ENCODE assay signal across 24 cellular contexts in the genomic region with DNA sequence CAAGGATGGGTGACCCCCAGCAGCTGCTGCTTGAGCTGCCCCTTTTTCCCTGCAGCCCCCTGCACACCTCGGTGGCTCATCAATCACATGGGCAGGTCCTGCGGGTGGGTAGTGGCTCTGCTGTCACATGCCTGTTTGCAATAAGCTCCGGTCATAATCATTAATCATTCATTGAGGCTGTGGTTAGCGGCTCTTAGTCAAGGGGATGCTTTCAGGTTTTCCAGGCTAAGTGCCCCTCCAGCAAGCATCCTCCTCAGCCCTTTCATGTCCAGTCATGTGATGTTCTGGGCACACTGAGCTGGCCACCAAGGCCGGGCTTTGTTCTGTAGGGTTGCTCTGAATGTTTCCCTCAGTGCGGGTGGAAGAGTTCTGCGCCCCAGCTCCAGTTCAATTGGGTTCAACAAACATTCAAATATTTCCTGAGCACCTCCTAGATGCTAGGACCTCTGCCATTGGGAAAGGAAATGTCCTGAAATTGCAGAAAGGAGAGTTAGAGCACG.
"Had no signal": no experiment of that assay in that cellular context is flagged by ENCODE, and none has a peak within 500 bp of the region (broad histone marks: within the 10 kb centered on the region; RNA-seq: fewer than 3 reads in every experiment).

No MANE protein-coding gene starts in this region.

- H3K27me3 ChIP-seq: right atrium auricular region, sigmoid colon, testis, tibial nerve had no signal

- H3K27me3 Mint-ChIP-seq: dendritic cell treated with granulocyte-macrophage colony-stimulating factor and Interleukin-4, amounts not matched to agents 40 ng/mL and 50 ng/mL, for 4 days had no signal

- H3K4me3 Mint-ChIP-seq: central memory CD8-positive, alpha-beta T cell; dendritic cell treated with granulocyte-macrophage colony-stimulating factor and Interleukin-4, amounts not matched to agents 40 ng/mL and 50 ng/mL, for 4 days; effector memory CD8-positive, alpha-beta T cell; naive thymus-derived CD8-positive, alpha-beta T cell; stimulated activated naive B cell treated with anti-CD40 and anti-IgM and Interleukin-4, amounts not matched to agents 10 μg/mL and 1 μg/mL and 100 μg/mL, for 72 hours; stimulated activated naive CD8-positive, alpha-beta T cell treated with anti-CD3 and anti-CD28 coated beads, Interleukin-15, amount 100 ng/mL, for 72 hours had no signal

- FAIRE-seq: colon, pancreas had no signal

- H3K36me3 Mint-ChIP-seq: naive thymus-derived CD8-positive, alpha-beta T cell; stimulated activated naive B cell treated with anti-CD40 and anti-IgM and Interleukin-4, amounts not matched to agents 10 μg/mL and 1 μg/mL and 100 μg/mL, for 72 hours had no signal

- H3K9me3 Mint-ChIP-seq: central memory CD8-positive, alpha-beta T cell; dendritic cell treated with granulocyte-macrophage colony-stimulating factor and Interleukin-4, amounts not matched to agents 40 ng/mL and 50 ng/mL, for 4 days; effector memory CD8-positive, alpha-beta T cell; naive thymus-derived CD8-positive, alpha-beta T cell; stimulated activated naive B cell treated with anti-CD40 and anti-IgM and Interleukin-4, amounts not matched to agents 10 μg/mL and 1 μg/mL and 100 μg/mL, for 72 hours; stimulated activated naive CD8-positive, alpha-beta T cell treated with anti-CD3 and anti-CD28 coated beads, Interleukin-15, amount 100 ng/mL, for 72 hours had no signal

- ATAC-seq: effector memory CD8-positive, alpha-beta T cell; gastrocnemius medialis; heart right ventricle; left cardiac atrium; left ventricle myocardium superior; mucosa of descending colon; naive thymus-derived CD8-positive, alpha-beta T cell; pancreas; psoas muscle; stimulated activated naive B cell treated with anti-CD40 and anti-IgM and Interleukin-4, amounts not matched to agents 10 μg/mL and 1 μg/mL and 100 μg/mL, for 72 hours; stimulated activated naive CD8-positive, alpha-beta T cell treated with anti-CD3 and anti-CD28 coated beads, Interleukin-15, amount 100 ng/mL, for 72 hours had no signal

- H3K36me3 ChIP-seq: esophagus muscularis mucosa, gastrocnemius medialis, heart right ventricle, pancreas, right atrium auricular region, sigmoid colon, tibial nerve, upper lobe of right lung had no signal

- H3K4me3 ChIP-seq: esophagus muscularis mucosa, gastrocnemius medialis, heart right ventricle, lung, mucosa of descending colon, pancreas, psoas muscle, right atrium auricular region, sigmoid colon, skin epidermis, testis, tibial nerve, upper lobe of right lung had no signal

- H3K4me1 Mint-ChIP-seq: central memory CD8-positive, alpha-beta T cell had no signal

- DNase-seq: effector memory CD8-positive, alpha-beta T cell; gastrocnemius medialis; heart right ventricle; left cardiac atrium; left ventricle myocardium superior; mucosa of descending colon; naive thymus-derived CD8-positive, alpha-beta T cell; pancreas; psoas muscle; sigmoid colon; stimulated activated CD4-positive, alpha-beta T cell treated with anti-CD3 and anti-CD28 coated beads, Interleukin-2, amount 100 ng/mL, for 24 hours; stimulated activated CD4-positive, alpha-beta T cell treated with anti-CD3 and anti-CD28 coated beads, Interleukin-4, amount 100 ng/mL, for 4 hours; stimulated activated naive B cell treated with anti-CD40 and anti-IgM and Interleukin-4, amounts not matched to agents 10 μg/mL and 1 μg/mL and 100 μg/mL, for 72 hours; stimulated activated naive CD8-positive, alpha-beta T cell treated with anti-CD3 and anti-CD28 coated beads, Interleukin-15, amount 100 ng/mL, for 72 hours; testis; upper lobe of right lung had no signal

- H3K27ac Mint-ChIP-seq: dendritic cell treated with granulocyte-macrophage colony-stimulating factor and Interleukin-4, amounts not matched to agents 40 ng/mL and 50 ng/mL, for 4 days; effector memory CD8-positive, alpha-beta T cell; naive thymus-derived CD8-positive, alpha-beta T cell; stimulated activated naive B cell treated with anti-CD40 and anti-IgM and Interleukin-4, amounts not matched to agents 10 μg/mL and 1 μg/mL and 100 μg/mL, for 72 hours; stimulated activated naive CD8-positive, alpha-beta T cell treated with anti-CD3 and anti-CD28 coated beads, Interleukin-15, amount 100 ng/mL, for 72 hours had no signal
